Comparison of ENCODE assay signal across 21 cellular contexts in the genomic region with DNA sequence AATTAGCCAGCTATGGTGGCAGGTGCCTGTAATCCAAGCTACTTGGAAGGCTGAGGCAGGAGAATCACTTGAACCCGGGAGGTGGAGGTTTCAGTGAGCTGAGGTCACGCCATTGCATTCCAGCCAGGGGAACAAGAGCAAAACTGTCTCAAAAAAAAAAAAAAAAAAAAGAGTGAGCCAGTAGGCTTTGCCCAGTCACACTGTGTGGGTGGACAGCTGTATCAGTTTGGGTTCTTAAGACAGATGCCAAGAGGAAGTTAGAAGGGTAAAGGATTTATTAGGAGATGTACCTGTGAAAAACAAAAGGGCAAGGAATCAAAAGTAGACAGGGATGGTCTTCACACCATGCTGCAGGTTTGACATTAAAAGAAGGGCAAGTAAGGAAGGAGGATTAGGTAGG.
DNase-seq lines count a peak whose midpoint lies in the region; ATAC-seq and TF ChIP-seq lines count a peak whose summit lies in the region.
"Had no signal": no experiment of that assay in that cellular context is flagged by ENCODE, and none has a peak within 500 bp of the region (broad histone marks: within the 10 kb centered on the region; RNA-seq: fewer than 3 reads in every experiment).

No MANE protein-coding gene starts in this region.

- H3K4me1 Mint-ChIP-seq in activated naive CD4-positive, alpha-beta T cell treated with anti-CD3 and anti-CD28 coated beads, Interleukin-2, amount 50 U/mL, for 24 hours: no peaks in the 10 kb centered on the region
- H3K4me1 Mint-ChIP-seq in IgD-negative memory B cell (peaks cover 40 to 49% (median 48%) of the 10 kb centered on the region in 3 donors), memory B cell (peaks cover 34% of the 10 kb centered on the region)
- peaks cover 40 to 78% of the 10 kb centered on the region in 2 donors for H3K4me1 Mint-ChIP-seq in stimulated activated naive B cell treated with anti-CD40 and anti-IgM and Interleukin-4, amounts not matched to agents 10 μg/mL and 1 μg/mL and 100 μg/mL, for 72 hours
- H3K4me1 Mint-ChIP-seq: CD8-positive, alpha-beta memory T cell had no signal

- intact Hi-C loops in lower leg skin (cut with DNase I; ENCODE audit: low total_unique reads): no loop called here

- peaks cover 38% of the 10 kb centered on the region for H3K36me3 Mint-ChIP-seq in activated naive CD4-positive, alpha-beta T cell treated with anti-CD3 and anti-CD28 coated beads, Interleukin-2, amount 50 U/mL, for 24 hours
- H3K36me3 Mint-ChIP-seq in IgD-negative memory B cell: peaks cover 8% of the 10 kb centered on the region
- H3K36me3 Mint-ChIP-seq in memory B cell: peaks cover 16% of the 10 kb centered on the region
- H3K36me3 Mint-ChIP-seq in stimulated activated naive B cell treated with anti-CD40 and anti-IgM and Interleukin-4, amounts not matched to agents 10 μg/mL and 1 μg/mL and 100 μg/mL, for 72 hours: peaks cover 31 to 37% of the 10 kb centered on the region in 2 donors

- DNase-seq in activated naive CD4-positive, alpha-beta T cell treated with anti-CD3 and anti-CD28 coated beads, Interleukin-2, amount 50 U/mL, for 16 hours: no peak
- DNase-seq in memory B cell (ENCODE audit: low spot score in 2 of 2): no peak
- no peak for DNase-seq in stimulated activated naive B cell treated with anti-CD40 and anti-IgM and Interleukin-4, amounts not matched to agents 10 μg/mL and 1 μg/mL and 100 μg/mL, for 72 hours
- no peak for DNase-seq in lower leg skin (ENCODE audit: low spot score in 2 of 2)
- DNase-seq: 8988T; C1 segment of cervical spinal cord; Calu3; CD8-positive, alpha-beta memory T cell; DMS153; KG1; NCI-H1694; NCI-H2081; NCI-H2171; NCI-H345; NCI-H526; OCI-M1; SJCRH30 had no signal

- no peaks in the 10 kb centered on the region for H3K27me3 Mint-ChIP-seq in activated naive CD4-positive, alpha-beta T cell treated with anti-CD3 and anti-CD28 coated beads, Interleukin-2, amount 50 U/mL, for 24 hours
- H3K27me3 Mint-ChIP-seq in IgD-negative memory B cell (no peaks in the 10 kb centered on the region), memory B cell (no peaks in the 10 kb centered on the region)
- no peaks in the 10 kb centered on the region for H3K27me3 Mint-ChIP-seq in stimulated activated naive B cell treated with anti-CD40 and anti-IgM and Interleukin-4, amounts not matched to agents 10 μg/mL and 1 μg/mL and 100 μg/mL, for 72 hours

- no peak overlapping the region for H3K4me3 Mint-ChIP-seq in activated naive CD4-positive, alpha-beta T cell treated with anti-CD3 and anti-CD28 coated beads, Interleukin-2, amount 50 U/mL, for 24 hours
- H3K4me3 Mint-ChIP-seq in IgD-negative memory B cell (no peak overlapping the region), memory B cell (no peak overlapping the region)
- H3K4me3 Mint-ChIP-seq in stimulated activated naive B cell treated with anti-CD40 and anti-IgM and Interleukin-4, amounts not matched to agents 10 μg/mL and 1 μg/mL and 100 μg/mL, for 72 hours: peak overlapping the region; percentile 3 to 15
- H3K4me3 Mint-ChIP-seq: CD8-positive, alpha-beta memory T cell had no signal

- TF ChIP-seq POLR2A in lower leg skin (IDR thresholded peaks at IDR 0.05): no peak

- H3K9me3 Mint-ChIP-seq in activated naive CD4-positive, alpha-beta T cell treated with anti-CD3 and anti-CD28 coated beads, Interleukin-2, amount 50 U/mL, for 24 hours: peaks cover 13% of the 10 kb centered on the region
- peaks cover 0 to 3% (median 0%) of the 10 kb centered on the region in 3 donors for H3K9me3 Mint-ChIP-seq in IgD-negative memory B cell
- H3K9me3 Mint-ChIP-seq in memory B cell: no peaks in the 10 kb centered on the region
- peaks cover 0 to 4% of the 10 kb centered on the region in 2 donors for H3K9me3 Mint-ChIP-seq in stimulated activated naive B cell treated with anti-CD40 and anti-IgM and Interleukin-4, amounts not matched to agents 10 μg/mL and 1 μg/mL and 100 μg/mL, for 72 hours

- TF ChIP-seq CTCF in lower leg skin (IDR thresholded peaks at IDR 0.05): no peak

- no peak overlapping the region for H3K4me3 ChIP-seq in lower leg skin (ENCODE audit: low read depth, poor library complexity, severe bottlenecking)
- H3K4me3 ChIP-seq: SJCRH30 had no signal

- WGBS in lower leg skin, 2 donors: 89 to 93% methylated on average over 2 of the region's 2 CpGs

- H3K27ac Mint-ChIP-seq in activated naive CD4-positive, alpha-beta T cell treated with anti-CD3 and anti-CD28 coated beads, Interleukin-2, amount 50 U/mL, for 24 hours: peak overlapping the region; percentile 20
- H3K27ac Mint-ChIP-seq in IgD-negative memory B cell (peak overlapping the region in 2 of 3 donors; percentile 5 to 59), memory B cell (peak overlapping the region; percentile 79)
- H3K27ac Mint-ChIP-seq in stimulated activated naive B cell treated with anti-CD40 and anti-IgM and Interleukin-4, amounts not matched to agents 10 μg/mL and 1 μg/mL and 100 μg/mL, for 72 hours: peak overlapping the region; percentile 33
- H3K27ac Mint-ChIP-seq: CD8-positive, alpha-beta memory T cell had no signal

- no peak for ATAC-seq in memory B cell (ENCODE audit: low read depth)
- ATAC-seq in stimulated activated naive B cell treated with anti-CD40 and anti-IgM and Interleukin-4, amounts not matched to agents 10 μg/mL and 1 μg/mL and 100 μg/mL, for 72 hours (replicated peaks): peak; percentile 33 to 61
- ATAC-seq in GM18861 (IDR thresholded peaks at IDR 0.05; ENCODE audit: unreplicated experiment): no peak
- ATAC-seq in GM19463 (IDR thresholded peaks at IDR 0.05; ENCODE audit: unreplicated experiment): no peak

Comparison
In these comparisons a context has a peak if more than half of its experiments do, and no peak if none do; other contexts are left out.
1. H3K27ac Mint-ChIP-seq: peak in every context shown above with its lines; median percentile 79 in memory B cell; 33 in stimulated activated naive B cell treated with anti-CD40 and anti-IgM and Interleukin-4, amounts not matched to agents 10 μg/mL and 1 μg/mL and 100 μg/mL, for 72 hours; 32 in IgD-negative memory B cell; 20 in activated naive CD4-positive, alpha-beta T cell treated with anti-CD3 and anti-CD28 coated beads, Interleukin-2, amount 50 U/mL, for 24 hours.
2. H3K4me3 Mint-ChIP-seq: peak in stimulated activated naive B cell treated with anti-CD40 and anti-IgM and Interleukin-4, amounts not matched to agents 10 μg/mL and 1 μg/mL and 100 μg/mL, for 72 hours (2 of 2); none in activated naive CD4-positive, alpha-beta T cell treated with anti-CD3 and anti-CD28 coated beads, Interleukin-2, amount 50 U/mL, for 24 hours (single experiment), IgD-negative memory B cell (0 of 4) and memory B cell (single experiment).
3. ATAC-seq: peak in stimulated activated naive B cell treated with anti-CD40 and anti-IgM and Interleukin-4, amounts not matched to agents 10 μg/mL and 1 μg/mL and 100 μg/mL, for 72 hours (2 of 2); none in memory B cell (single experiment), GM18861 (single experiment) and GM19463 (single experiment).